9 cellular contexts compared by ENCODE assay signal in genomic region chr5:60248900-60249299, GRCh38.
DNase-seq lines count a peak whose midpoint lies in the region; ATAC-seq, FAIRE-seq and TF ChIP-seq lines count a peak whose summit lies in the region.
"Had no signal": no experiment of that assay in that cellular context is flagged by ENCODE, and none has a peak within 500 bp of the region (broad histone marks: within the 10 kb centered on the region; RNA-seq: fewer than 3 reads in every experiment).

No MANE protein-coding gene starts in this region.

- H3K4me3 Mint-ChIP-seq in activated naive CD8-positive, alpha-beta T cell treated with anti-CD3 and anti-CD28 coated beads, Interleukin-2, amount 50 U/mL, for 24 hours = no peak overlapping the region

- intact Hi-C loops in kidney (cut with DNase I) = no loop called here

- H3K9ac ChIP-seq in BLaER1 treated with 17β-estradiol and CSF1 and Interleukin-3, amounts not matched to agents 10 nM and 100 nM = peak overlapping the region in 8 of 11 experiments; percentile 34 to 68 (median 44); a peak in 13 of 22 replicates
- no peak overlapping the region for H3K9ac ChIP-seq in kidney (ENCODE audit: low read length in 2 of 2)

- DNase-seq in SIG-M5 treated with dmso at 0.1 percent for 504 hours (lab: John Stamatoyannopoulos, UW; ENCODE audit: unreplicated experiment) (peak; percentile 99), COR-L47 (lab: John Stamatoyannopoulos, UW) (no peak), kidney (no peak), NCI-H748 (lab: John Stamatoyannopoulos, UW; ENCODE audit: unreplicated experiment) (no peak)
- DNase-seq in activated naive CD8-positive, alpha-beta T cell treated with anti-CD3 and anti-CD28 coated beads, Interleukin-2, amount 50 U/mL, for 24 hours = no peak

- no peaks in the 10 kb centered on the region for H3K27me3 ChIP-seq in BLaER1 treated with 17β-estradiol and CSF1 and Interleukin-3, amounts not matched to agents 10 nM and 100 nM

- peak; percentile 96 for ATAC-seq in GM19455 (IDR thresholded peaks at IDR 0.05; ENCODE audit: unreplicated experiment)
- ATAC-seq in HG03135 (IDR thresholded peaks at IDR 0.05; ENCODE audit: unreplicated experiment) = peak; percentile 96
- no peak for ATAC-seq in activated naive CD8-positive, alpha-beta T cell treated with anti-CD3 and anti-CD28 coated beads, Interleukin-2, amount 50 U/mL, for 24 hours

- H3K9me3 ChIP-seq in BLaER1 treated with 17β-estradiol and CSF1 and Interleukin-3, amounts not matched to agents 10 nM and 100 nM (replicated peaks in 1 of 11) = peaks cover 0 to 33% (median 15%) of the 10 kb centered on the region in 11 experiments; a peak in 16 of 22 replicates
- no peaks in the 10 kb centered on the region for H3K9me3 ChIP-seq in kidney (ENCODE audit: control insufficient read depth in 1 of 2, low read length in 2 of 2)

- FAIRE-seq in kidney (lab: Jason Lieb, UNC) = no peak

- H3K36me3 Mint-ChIP-seq in activated naive CD8-positive, alpha-beta T cell treated with anti-CD3 and anti-CD28 coated beads, Interleukin-2, amount 50 U/mL, for 24 hours (ENCODE audit: low read depth) = no peaks in the 10 kb centered on the region

- H4K20me1 ChIP-seq in BLaER1 treated with 17β-estradiol and CSF1 and Interleukin-3, amounts not matched to agents 10 nM and 100 nM = no peaks in the 10 kb centered on the region

- peak overlapping the region; percentile 68 to 84 (median 77) for H3K4me2 ChIP-seq in BLaER1 treated with 17β-estradiol and CSF1 and Interleukin-3, amounts not matched to agents 10 nM and 100 nM

- H3K27ac ChIP-seq in BLaER1 treated with 17β-estradiol and CSF1 and Interleukin-3, amounts not matched to agents 10 nM and 100 nM = peak overlapping the region in 10 of 11 experiments; percentile 26 to 85 (median 75); a peak in 19 of 22 replicates
- no peak overlapping the region for H3K27ac ChIP-seq in kidney (ENCODE audit: low read depth in 2 of 2, low read length in 2 of 2)

- no peak overlapping the region; a peak in 1 of 20 replicates for H3K4me3 ChIP-seq in BLaER1 treated with 17β-estradiol and CSF1 and Interleukin-3, amounts not matched to agents 10 nM and 100 nM
- H3K4me3 ChIP-seq in kidney (ENCODE audit: low read length in 2 of 2) = no peak overlapping the region

- H3K27me3 Mint-ChIP-seq in activated naive CD8-positive, alpha-beta T cell treated with anti-CD3 and anti-CD28 coated beads, Interleukin-2, amount 50 U/mL, for 24 hours = no peaks in the 10 kb centered on the region
- H3K27me3 Mint-ChIP-seq: IgD-negative memory B cell had no signal

- H3K4me1 ChIP-seq in BLaER1 treated with 17β-estradiol and CSF1 and Interleukin-3, amounts not matched to agents 10 nM and 100 nM = peaks cover 23 to 36% (median 31%) of the 10 kb centered on the region in 10 experiments
- H3K4me1 ChIP-seq in kidney (ENCODE audit: control insufficient read depth in 1 of 2, insufficient read depth in 1 of 2, low read depth in 1 of 2, low read length in 2 of 2) = no peaks in the 10 kb centered on the region

- no peaks in the 10 kb centered on the region for H3K4me1 Mint-ChIP-seq in activated naive CD8-positive, alpha-beta T cell treated with anti-CD3 and anti-CD28 coated beads, Interleukin-2, amount 50 U/mL, for 24 hours

- TF ChIP-seq CTCF in kidney (IDR thresholded peaks at IDR 0.05; ENCODE audit: borderline replicate concordance, extremely low read depth, insufficient read depth) = no peak

- H3K27ac Mint-ChIP-seq in activated naive CD8-positive, alpha-beta T cell treated with anti-CD3 and anti-CD28 coated beads, Interleukin-2, amount 50 U/mL, for 24 hours = no peak overlapping the region

- no peaks in the 10 kb centered on the region for H3K36me3 ChIP-seq in BLaER1 treated with 17β-estradiol and CSF1 and Interleukin-3, amounts not matched to agents 10 nM and 100 nM
- H3K36me3 ChIP-seq in kidney (ENCODE audit: control insufficient read depth in 1 of 2, insufficient read depth in 2 of 2, low read length in 2 of 2) = no peaks in the 10 kb centered on the region

- H3K9me3 Mint-ChIP-seq in activated naive CD8-positive, alpha-beta T cell treated with anti-CD3 and anti-CD28 coated beads, Interleukin-2, amount 50 U/mL, for 24 hours = peaks cover 13% of the 10 kb centered on the region

Comparison
In these comparisons a context has a peak if more than half of its experiments do, and no peak if none do; other contexts are left out.
1. H3K27ac ChIP-seq: peak in BLaER1 treated with 17β-estradiol and CSF1 and Interleukin-3, amounts not matched to agents 10 nM and 100 nM (10 of 11); none in kidney (0 of 2).
2. H3K9ac ChIP-seq: peak in BLaER1 treated with 17β-estradiol and CSF1 and Interleukin-3, amounts not matched to agents 10 nM and 100 nM (8 of 11); none in kidney (0 of 2).